25 cellular contexts compared by ENCODE assay signal in genomic region chr17:32709562-32709961, GRCh38.
"Had no signal": no experiment of that assay in that cellular context is flagged by ENCODE, and none has a peak within 500 bp of the region (broad histone marks: within the 10 kb centered on the region; RNA-seq: fewer than 3 reads in every experiment).

No MANE protein-coding gene starts in this region.

- H3K4me3 ChIP-seq: colonic mucosa, esophagus muscularis mucosa, gastroesophageal sphincter, heart left ventricle, hepatocyte, left lung, lower lobe of right lung, mucosa of descending colon had no signal

- H3K4me3 Mint-ChIP-seq: dendritic cell treated with granulocyte-macrophage colony-stimulating factor and Interleukin-4, amounts not matched to agents 40 ng/mL and 50 ng/mL, for 4 days; effector memory CD8-positive, alpha-beta T cell; endodermal cell; immature natural killer cell; mesothelial cell of epicardium; naive B cell; naive thymus-derived CD8-positive, alpha-beta T cell had no signal

- H3K27ac Mint-ChIP-seq: dendritic cell treated with granulocyte-macrophage colony-stimulating factor and Interleukin-4, amounts not matched to agents 40 ng/mL and 50 ng/mL, for 4 days; effector memory CD8-positive, alpha-beta T cell; endodermal cell; immature natural killer cell; mesothelial cell of epicardium; naive B cell; naive thymus-derived CD8-positive, alpha-beta T cell had no signal

- H3K27me3 Mint-ChIP-seq: dendritic cell treated with granulocyte-macrophage colony-stimulating factor and Interleukin-4, amounts not matched to agents 40 ng/mL and 50 ng/mL, for 4 days; effector memory CD8-positive, alpha-beta T cell; naive B cell; naive thymus-derived CD8-positive, alpha-beta T cell had no signal

- DNase-seq: colonic mucosa; cortex of kidney; effector CD8-positive, alpha-beta T cell; effector memory CD8-positive, alpha-beta T cell; endodermal cell; foreskin keratinocyte; heart left ventricle; hypothalamus; immature natural killer cell; left cardiac atrium; left lung; left ventricle myocardium superior; lower lobe of right lung; mesenchymal stem cell; mucosa of descending colon; naive B cell; naive thymus-derived CD8-positive, alpha-beta T cell had no signal

- FAIRE-seq: endothelial cell of umbilical vein, frontal cortex, keratinocyte had no signal

- H3K4me1 Mint-ChIP-seq: endodermal cell; immature natural killer cell; mesothelial cell of epicardium; naive B cell; naive thymus-derived CD8-positive, alpha-beta T cell had no signal

- H3K9me3 Mint-ChIP-seq: dendritic cell treated with granulocyte-macrophage colony-stimulating factor and Interleukin-4, amounts not matched to agents 40 ng/mL and 50 ng/mL, for 4 days; effector memory CD8-positive, alpha-beta T cell; immature natural killer cell had no signal

- ATAC-seq: effector memory CD8-positive, alpha-beta T cell; foreskin keratinocyte; gastroesophageal sphincter; heart left ventricle; left cardiac atrium; left lung; left ventricle myocardium superior; lower lobe of right lung; mucosa of descending colon; naive thymus-derived CD8-positive, alpha-beta T cell had no signal
